ENCODE assay signal across 18 cellular contexts in genomic region chr3:125213946-125214542, GRCh38. TPM values are rescaled to one million over a fixed set of nuclear protein-coding genes. Genes with fewer than 3 reads are reported as not detected.
DNase-seq lines count a peak whose midpoint lies in the region; ATAC-seq, FAIRE-seq and TF ChIP-seq lines count a peak whose summit lies in the region.
"Had no signal": no experiment of that assay in that cellular context is flagged by ENCODE, and none has a peak within 500 bp of the region (broad histone marks: within the 10 kb centered on the region; RNA-seq: fewer than 3 reads in every experiment).

No MANE protein-coding gene starts in this region.

- H3K27me3 ChIP-seq in brain microvascular endothelial cell (replicated peaks): no peaks in the 10 kb centered on the region
- H3K27me3 ChIP-seq: thyroid gland had no signal

- FAIRE-seq in GM12891 (lab: Jason Lieb, UNC): peak; percentile 75
- no peak for FAIRE-seq in H54 (lab: Jason Lieb, UNC)

- DNase-seq in AG08395 (ENCODE audit: low spot score): peak; percentile 65
- DNase-seq in GM12891 (ENCODE audit: insufficient read length, low spot score): no peak
- DNase-seq in brain microvascular endothelial cell: peak; percentile 20
- peak; percentile 33 for DNase-seq in left kidney (ENCODE audit: low read depth, low spot score)
- no peak for DNase-seq in NCI-H2029 (lab: John Stamatoyannopoulos, UW)
- no peak for DNase-seq in H54 (ENCODE audit: insufficient read length, low spot score)
- DNase-seq in superior temporal gyrus (ENCODE audit: extremely low spot score): no peak
- DNase-seq: activated T-cell treated with anti-CD3 and anti-CD28 coated beads, Interleukin-2, amount 50 U/mL, for 48 hours; AML-193; amygdala; cortex of kidney; DMS153; hypothalamus; NCI-H1105 treated with DMSO at 0.1 percent for 48 hours; stimulated activated CD4-positive, alpha-beta T cell treated with anti-CD3 and anti-CD28 coated beads, Interleukin-1b, Interleukin-23, amount 100 ng/mL, for 48 hours; thyroid gland had no signal

- no peak for TF ChIP-seq CTCF in brain microvascular endothelial cell (IDR thresholded peaks at IDR 0.05; ENCODE audit: low read depth, low read length, missing control alignments)

- H3K4me3 ChIP-seq in brain microvascular endothelial cell (ENCODE audit: low read depth, low read length): no peak overlapping the region
- H3K4me3 ChIP-seq: right atrium auricular region, thyroid gland had no signal

- no peaks in the 10 kb centered on the region for H3K36me3 ChIP-seq in brain microvascular endothelial cell (replicated peaks)
- H3K36me3 ChIP-seq: right atrium auricular region, thyroid gland had no signal

- in situ Hi-C loops in brain microvascular endothelial cell (cut with HindIII; ENCODE audit: low pct_ligation_motif_present, low sequenced_read_pairs): no loop called here

- TF ChIP-seq POLR2A in GM12891 (IDR thresholded peaks at IDR 0.05; ENCODE audit: low read depth, low read length) (no peak), H54 (IDR thresholded peaks at IDR 0.05; ENCODE audit: low read depth, low read length) (no peak)

- no peak overlapping the region for H3K27ac ChIP-seq in brain microvascular endothelial cell
- H3K27ac ChIP-seq: right atrium auricular region, thyroid gland had no signal

- no peak for ATAC-seq in esophagus mucosa

TF ChIP-seq in GM12891, 5 proteins besides CTCF, POLR2A, EP300 and RAD21:
- no peak for TF ChIP-seq POU2F2 (IDR thresholded peaks at IDR 0.05; ENCODE audit: low read depth, low read length)
- no peak for TF ChIP-seq POLR2AphosphoS5 (IDR thresholded peaks at IDR 0.05; ENCODE audit: low read depth, low read length)
- TF ChIP-seq SPI1 (IDR thresholded peaks at IDR 0.05; ENCODE audit: low read depth, low read length): no peak
- TF ChIP-seq TAF1 (IDR thresholded peaks at IDR 0.05; ENCODE audit: low read depth, low read length): no peak
- no peak for TF ChIP-seq PAX5 (IDR thresholded peaks at IDR 0.05; ENCODE audit: insufficient read depth, low read length, severe bottlenecking)

RNA-seq across cellular contexts. Expression of gene SLC12A8, which starts 1.5 kb away (rescaled TPM):
- polyA plus RNA-seq in GM12891 (2012; ENCODE audit: low read depth, missing spikeins): 76.4 TPM
- total RNA-seq in esophagus mucosa: 7.7 TPM

Comparison
In these comparisons a context has a peak if more than half of its experiments do, and no peak if none do; other contexts are left out.
1. DNase-seq: peak in AG08395 (single experiment), brain microvascular endothelial cell (single experiment) and left kidney (single experiment); none in GM12891 (single experiment), NCI-H2029 (single experiment), H54 (single experiment) and superior temporal gyrus (single experiment).